Comparison of ENCODE assay signal across 23 cellular contexts in genomic region chr14:64926398-64926995, GRCh38. TPM values are rescaled to one million over a fixed set of nuclear protein-coding genes. Genes with fewer than 3 reads are reported as not detected.
A peak's percentile ranks its signal among the peaks of the same experiment; 100 is the strongest.
DNase-seq lines count a peak whose midpoint lies in the region; ATAC-seq, FAIRE-seq and TF ChIP-seq lines count a peak whose summit lies in the region.
"Had no signal": no experiment of that assay in that cellular context is flagged by ENCODE, and none has a peak within 500 bp of the region (broad histone marks: within the 10 kb centered on the region; RNA-seq: fewer than 3 reads in every experiment).

No MANE protein-coding gene starts in this region.

- H3K9ac ChIP-seq in neural progenitor cell = no peak overlapping the region
- H3K9ac ChIP-seq: GM23248 had no signal

- peaks cover 28% of the 10 kb centered on the region for H3K4me1 Mint-ChIP-seq in T-helper 1 cell treated with Interleukin-12 subunit alpha and Interleukin-12 subunit beta and Interleukin-4 antibody, amounts not matched to agents 30 μg/mL and 1 μg/mL, for 36 hours (ENCODE audit: low read depth)
- H3K4me1 Mint-ChIP-seq in CD4-positive, alpha-beta T cell (ENCODE audit: low read depth) = peaks cover 30% of the 10 kb centered on the region
- peaks cover 37 to 43% (median 38%) of the 10 kb centered on the region in 3 donors for H3K4me1 Mint-ChIP-seq in T-cell
- no peaks in the 10 kb centered on the region for H3K4me1 Mint-ChIP-seq in neural progenitor cell

- peak overlapping the region; percentile 15 for H3K4me3 Mint-ChIP-seq in T-helper 1 cell treated with Interleukin-12 subunit alpha and Interleukin-12 subunit beta and Interleukin-4 antibody, amounts not matched to agents 30 μg/mL and 1 μg/mL, for 36 hours
- peak overlapping the region; percentile 39 for H3K4me3 Mint-ChIP-seq in CD4-positive, alpha-beta T cell
- H3K4me3 Mint-ChIP-seq in T-cell = peak overlapping the region in 1 of 3 donors; percentile 24
- H3K4me3 Mint-ChIP-seq in neural progenitor cell = no peak overlapping the region

- no peaks in the 10 kb centered on the region for H3K9me3 ChIP-seq in CD4-positive, alpha-beta T cell (ENCODE audit: control insufficient read depth, low read length)
- H3K9me3 ChIP-seq in neural progenitor cell (ENCODE audit: low read depth) = no peaks in the 10 kb centered on the region
- H3K9me3 ChIP-seq: right atrium auricular region had no signal

- H4K20me1 ChIP-seq in neural progenitor cell (ENCODE audit: low read depth) = peaks cover 16% of the 10 kb centered on the region

- H3K27me3 Mint-ChIP-seq in T-helper 1 cell treated with Interleukin-12 subunit alpha and Interleukin-12 subunit beta and Interleukin-4 antibody, amounts not matched to agents 30 μg/mL and 1 μg/mL, for 36 hours (ENCODE audit: low read depth) = no peaks in the 10 kb centered on the region
- H3K27me3 Mint-ChIP-seq in CD4-positive, alpha-beta T cell = no peaks in the 10 kb centered on the region
- H3K27me3 Mint-ChIP-seq in T-cell = no peaks in the 10 kb centered on the region
- H3K27me3 Mint-ChIP-seq in neural progenitor cell (ENCODE audit: insufficient read depth, low read depth) = no peaks in the 10 kb centered on the region

- H3K9me3 Mint-ChIP-seq in T-helper 1 cell treated with Interleukin-12 subunit alpha and Interleukin-12 subunit beta and Interleukin-4 antibody, amounts not matched to agents 30 μg/mL and 1 μg/mL, for 36 hours = no peaks in the 10 kb centered on the region
- no peaks in the 10 kb centered on the region for H3K9me3 Mint-ChIP-seq in CD4-positive, alpha-beta T cell
- H3K9me3 Mint-ChIP-seq in T-cell (no peaks in the 10 kb centered on the region), neural progenitor cell (no peaks in the 10 kb centered on the region)

- no peaks in the 10 kb centered on the region for H3K27me3 ChIP-seq in CD4-positive, alpha-beta T cell (ENCODE audit: control insufficient read depth, insufficient read depth, low read length)
- no peaks in the 10 kb centered on the region for H3K27me3 ChIP-seq in bronchial epithelial cell (ENCODE audit: control insufficient read depth, insufficient read depth, low read length)
- no peaks in the 10 kb centered on the region for H3K27me3 ChIP-seq in neural progenitor cell
- H3K27me3 ChIP-seq: hepatocyte, right atrium auricular region had no signal

- H3K36me3 ChIP-seq in bronchial epithelial cell (ENCODE audit: control insufficient read depth, insufficient read depth, low read length) (peaks cover 11% of the 10 kb centered on the region), neural progenitor cell (peaks cover 7% of the 10 kb centered on the region)

- intact Hi-C loops in CD4-positive, alpha-beta T cell (cut with DNase I, micrococcal nuclease) = loop anchor here in 1 of 2 experiments (5.0 kb wide), 1 partner anchor 56 kb away; no protein-coding TSS in a partner anchor

- no peak overlapping the region for H3K4me2 ChIP-seq in neural progenitor cell
- H3K4me2 ChIP-seq: hepatocyte had no signal

- no peak for TF ChIP-seq CTCF in CD4-positive, alpha-beta T cell (IDR thresholded peaks at IDR 0.05)
- TF ChIP-seq CTCF in bronchial epithelial cell (IDR thresholded peaks at IDR 0.05; ENCODE audit: insufficient read depth, low read length, severe bottlenecking) (no peak), neural progenitor cell (IDR thresholded peaks at IDR 0.05) (no peak)

- no peak for DNase-seq in T-helper 1 cell
- no peak for DNase-seq in CD4-positive, alpha-beta T cell
- no peak for DNase-seq in T-cell
- no peak for DNase-seq in bronchial epithelial cell (ENCODE audit: low read depth)
- no peak for DNase-seq in EL
- no peak for DNase-seq in neural progenitor cell (ENCODE audit: low spot score)
- no peak for DNase-seq in occipital lobe (lab: John Stamatoyannopoulos, UW)
- DNase-seq: activated CD8-positive, alpha-beta memory T cell treated with anti-CD3 and anti-CD28 coated beads for 24 hours; amygdala; caudate nucleus; foreskin fibroblast; GM23248; NCI-H187; nucleus accumbens; SW 1271 had no signal

- ATAC-seq in CD4-positive, alpha-beta T cell (ENCODE audit: poor library complexity) = no peak
- no peak for ATAC-seq in T-cell (replicated peaks in 1 of 4)
- ATAC-seq: Right ventricle myocardium inferior had no signal

- no peak overlapping the region for H2AFZ ChIP-seq in neural progenitor cell (replicated peaks)
- H2AFZ ChIP-seq: GM23248, hepatocyte had no signal

- H3K27ac Mint-ChIP-seq in T-helper 1 cell treated with Interleukin-12 subunit alpha and Interleukin-12 subunit beta and Interleukin-4 antibody, amounts not matched to agents 30 μg/mL and 1 μg/mL, for 36 hours = peak overlapping the region; percentile 64
- H3K27ac Mint-ChIP-seq in CD4-positive, alpha-beta T cell = no peak overlapping the region
- H3K27ac Mint-ChIP-seq in T-cell = peak overlapping the region; percentile 75 to 83
- H3K27ac Mint-ChIP-seq in neural progenitor cell = no peak overlapping the region

- H3F3A ChIP-seq in neural progenitor cell (ENCODE audit: low read depth) = peaks cover 7% of the 10 kb centered on the region

- H3K79me2 ChIP-seq in neural progenitor cell (ENCODE audit: low read depth) = peaks cover 5% of the 10 kb centered on the region

- POLR2A ChIA-PET in CD4-positive, alpha-beta T cell (lab: Charles Lee) = interaction anchor here (0.5 to 7.0 kb wide), 4 partner anchors 9 to 601 kb away, joined by 3 to 132 read pairs (median 3); partner anchors contain the start of genes CHURC1 and FNTB
- POLR2A ChIA-PET in T-cell (lab: Charles Lee) = interaction anchor here (0.6 to 3.8 kb wide), 4 partner anchors 12 to 384 kb away, joined by 3 to 20 read pairs (median 7); partner anchors contain the start of gene CHURC1 (in 2 of the 2)

- no peaks in the 10 kb centered on the region for H3K4me1 ChIP-seq in neural progenitor cell

- FAIRE-seq in bronchial epithelial cell (lab: Jason Lieb, UNC) = peak; percentile 73
- FAIRE-seq: G401.6 had no signal

- CTCF ChIA-PET in CD4-positive, alpha-beta T cell (lab: Charles Lee) = interaction anchor here (0.7 to 1.7 kb wide), 3 partner anchors 10 to 386 kb away, joined by 3 to 4 read pairs (median 3); partner anchors contain the start of genes FNTB and HSPA2
- CTCF ChIA-PET in T-cell (lab: Charles Lee) = interaction anchor here (1.3 to 1.6 kb wide), 3 partner anchors 7 to 11 kb away, joined by 3 to 13 read pairs (median 4); partner anchors contain the start of gene CHURC1 (in 1 of the 2)

- peak overlapping the region; percentile 5 for H3K27ac ChIP-seq in CD4-positive, alpha-beta T cell (ENCODE audit: low read depth, low read length)
- H3K27ac ChIP-seq in neural progenitor cell = no peak overlapping the region
- H3K27ac ChIP-seq: 22Rv1, GM23248, hepatocyte, right atrium auricular region had no signal

- peaks cover 28% of the 10 kb centered on the region for H3K36me3 Mint-ChIP-seq in T-helper 1 cell treated with Interleukin-12 subunit alpha and Interleukin-12 subunit beta and Interleukin-4 antibody, amounts not matched to agents 30 μg/mL and 1 μg/mL, for 36 hours (ENCODE audit: low read depth)
- peaks cover 59% of the 10 kb centered on the region for H3K36me3 Mint-ChIP-seq in CD4-positive, alpha-beta T cell (ENCODE audit: low read depth)
- H3K36me3 Mint-ChIP-seq in T-cell = peaks cover 39% of the 10 kb centered on the region
- peaks cover 5% of the 10 kb centered on the region for H3K36me3 Mint-ChIP-seq in neural progenitor cell

- H3K4me3 ChIP-seq in bronchial epithelial cell (ENCODE audit: low read depth, low read length) = no peak overlapping the region
- no peak overlapping the region for H3K4me3 ChIP-seq in neural progenitor cell
- H3K4me3 ChIP-seq: GM23248, hepatocyte, right atrium auricular region had no signal

RNA-seq across cellular contexts. Expression of gene CHURC1, which starts 12.2 kb away (rescaled TPM):
- 10 to 100 TPM; 50.1 to 54.0 TPM for total RNA-seq in CD4-positive, alpha-beta T cell
- total RNA-seq in T-cell = 10 to 100 TPM; 57.6 to 99.7 (median 91.1) TPM
- 21.9 and 41.6 TPM in 2 replicates for total RNA-seq in bronchial epithelial cell
- total RNA-seq in neural progenitor cell (ENCODE audit: low replicate concordance) = 24.3 and 59.8 TPM in 2 replicates
- 32.0 TPM for total RNA-seq in occipital lobe

RNA-seq across cellular contexts. Expression of gene GPX2, which starts 16.0 kb away (rescaled TPM):
- total RNA-seq in CD4-positive, alpha-beta T cell = not detected
- total RNA-seq in T-cell (under 1 TPM in 3 of 5 donors, not detected in 2; 0.56 to 0.93 (median 0.89) TPM), bronchial epithelial cell (1.3 and 5.9 TPM in 2 replicates), neural progenitor cell (ENCODE audit: low replicate concordance) (not detected in 2 replicates), occipital lobe (not detected)
- total RNA-seq: epithelial cell of proximal tubule, GM23248, right atrium auricular region, Right ventricle myocardium inferior, subcutaneous adipose tissue had no signal

RNA-seq across cellular contexts. Expression of gene RAB15, which starts 45.6 kb away (rescaled TPM):
- 1 to 10 TPM; 2.6 to 3.8 TPM for total RNA-seq in CD4-positive, alpha-beta T cell
- total RNA-seq in T-cell = 1 to 10 TPM; 3.9 to 9.7 (median 4.3) TPM
- total RNA-seq in bronchial epithelial cell = 0.77 TPM in 1 of 2 replicates, not detected in the other
- total RNA-seq in neural progenitor cell (ENCODE audit: low replicate concordance) = 12.2 and 19.0 TPM in 2 replicates
- 28.9 TPM for total RNA-seq in occipital lobe

RNA-seq across cellular contexts. Expression of gene SPTB, which starts 46.8 kb away (rescaled TPM):
- total RNA-seq in CD4-positive, alpha-beta T cell = under 1 TPM; 0.03 to 0.08 TPM
- total RNA-seq in T-cell (under 1 TPM; 0.07 to 0.13 (median 0.09) TPM), bronchial epithelial cell (not detected in 2 replicates), neural progenitor cell (ENCODE audit: low replicate concordance) (0.09 and 0.77 TPM in 2 replicates), occipital lobe (18.2 TPM)

Comparison
In these comparisons a context has a peak if more than half of its experiments do, and no peak if none do; other contexts are left out.
1. H3K27ac Mint-ChIP-seq: peak in T-helper 1 cell treated with Interleukin-12 subunit alpha and Interleukin-12 subunit beta and Interleukin-4 antibody, amounts not matched to agents 30 μg/mL and 1 μg/mL, for 36 hours (single experiment) and T-cell (2 of 2); none in CD4-positive, alpha-beta T cell (single experiment) and neural progenitor cell (single experiment).